16 cellular contexts compared by ENCODE assay signal in genomic region chr11:83566948-83567347, GRCh38.
A peak's percentile ranks its signal among the peaks of the same experiment; 100 is the strongest.
DNase-seq lines count a peak whose midpoint lies in the region; ATAC-seq and TF ChIP-seq lines count a peak whose summit lies in the region.
"Had no signal": no experiment of that assay in that cellular context is flagged by ENCODE, and none has a peak within 500 bp of the region (broad histone marks: within the 10 kb centered on the region; RNA-seq: fewer than 3 reads in every experiment).

No MANE protein-coding gene starts in this region.

- H3F3A ChIP-seq in PC-3 (ENCODE audit: low read length, unreplicated experiment) = no peaks in the 10 kb centered on the region

- no peak overlapping the region for H3K27ac ChIP-seq in PC-3 (ENCODE audit: low read length)
- H3K27ac ChIP-seq: heart right ventricle, stomach had no signal

- H3K4me1 ChIP-seq in PC-3 (ENCODE audit: insufficient read depth, low read length) = no peaks in the 10 kb centered on the region
- H3K4me1 ChIP-seq: heart right ventricle, stomach had no signal

- H3K9ac ChIP-seq in PC-3 (ENCODE audit: low read length) = no peak overlapping the region

- no peaks in the 10 kb centered on the region for H3K27me3 ChIP-seq in PC-3 (ENCODE audit: low read length)
- H3K27me3 ChIP-seq: heart right ventricle, stomach had no signal

- H3K4me2 ChIP-seq in PC-3 (ENCODE audit: low read length) = no peak overlapping the region

- CTCF ChIA-PET in PC-3 (lab: Charles Lee) = no interaction called here

- H3K9me3 ChIP-seq in PC-3 (ENCODE audit: low read length) = no peaks in the 10 kb centered on the region
- H3K9me3 ChIP-seq: heart right ventricle, stomach had no signal

- no peaks in the 10 kb centered on the region for H4K20me1 ChIP-seq in PC-3 (ENCODE audit: low read length)

- H3K79me2 ChIP-seq in PC-3 (ENCODE audit: low read length) = no peaks in the 10 kb centered on the region

- intact Hi-C loops in PC-3 (cut with micrococcal nuclease) = no loop called here
- intact Hi-C loops in left colon (cut with DNase I, micrococcal nuclease) = no loop called here

- H3K4me3 ChIP-seq in PC-3 (ENCODE audit: low read length) = no peak overlapping the region
- no peak overlapping the region for H3K4me3 ChIP-seq in epithelial cell of proximal tubule (ENCODE audit: low read depth, low read length)
- H3K4me3 ChIP-seq: heart right ventricle, stomach had no signal

- H3K9me2 ChIP-seq in PC-3 (replicated peaks; ENCODE audit: low read length) = no peaks in the 10 kb centered on the region

- ATAC-seq in PC-3 = no peak
- no peak for ATAC-seq in GM19324 (IDR thresholded peaks at IDR 0.05; ENCODE audit: low FRiP score, unreplicated experiment)
- no peak for ATAC-seq in left colon
- ATAC-seq: heart right ventricle had no signal

- no peak overlapping the region for H2AFZ ChIP-seq in PC-3 (ENCODE audit: low read length)

- DNase-seq in Daoy (ENCODE audit: low read depth) = peak; percentile 60
- peak; percentile 40 for DNase-seq in PC-3
- DNase-seq in epithelial cell of proximal tubule (ENCODE audit: low read depth) = peak; percentile 37
- peak; percentile 44 for DNase-seq in non-pigmented ciliary epithelial cell (ENCODE audit: low read depth)
- no peak for DNase-seq in NCI-H345 (lab: John Stamatoyannopoulos, UW)
- no peak for DNase-seq in DMS 273 (lab: John Stamatoyannopoulos, UW; ENCODE audit: unreplicated experiment)
- DNase-seq in left colon = no peak
- DNase-seq: activated CD4-positive, alpha-beta memory T cell treated with anti-CD3 and anti-CD28 coated beads for 36 hours; activated naive CD4-positive, alpha-beta T cell treated with anti-CD3 and anti-CD28 coated beads, Interleukin-2, amount 50 U/mL, for 16 hours; cortex of kidney; heart right ventricle; NCI-H2081 treated with DMSO at 0.1 percent for 48 hours; stimulated activated CD4-positive, alpha-beta T cell treated with anti-CD3 and anti-CD28 coated beads, Interleukin-4, amount 100 ng/mL, for 4 hours; stomach; T1000 had no signal

- H3K36me3 ChIP-seq in PC-3 (ENCODE audit: low read depth, low read length) = no peaks in the 10 kb centered on the region
- H3K36me3 ChIP-seq: heart right ventricle, stomach had no signal

- POLR2A ChIA-PET in PC-3 (lab: Charles Lee; ENCODE audit: unreplicated experiment) = no interaction called here

- no peak for TF ChIP-seq CTCF in PC-3 (conservative IDR thresholded peaks at IDR 0.05; ENCODE audit: low read depth, low read length)
- TF ChIP-seq CTCF in epithelial cell of proximal tubule (conservative IDR thresholded peaks at IDR 0.05; ENCODE audit: low read depth, low read length) = no peak

- no TSS peak for BruUV-seq in PC-3 (replicated peaks; lab: Mats Ljungman, UMichigan)

Comparison
In these comparisons a context has a peak if more than half of its experiments do, and no peak if none do; other contexts are left out.
1. DNase-seq: peak in Daoy (single experiment), PC-3 (single experiment), epithelial cell of proximal tubule (single experiment) and non-pigmented ciliary epithelial cell (single experiment); none in NCI-H345 (single experiment), DMS 273 (single experiment) and left colon (0 of 2).